Comparison of ENCODE assay signal across 28 cellular contexts in the genomic region with DNA sequence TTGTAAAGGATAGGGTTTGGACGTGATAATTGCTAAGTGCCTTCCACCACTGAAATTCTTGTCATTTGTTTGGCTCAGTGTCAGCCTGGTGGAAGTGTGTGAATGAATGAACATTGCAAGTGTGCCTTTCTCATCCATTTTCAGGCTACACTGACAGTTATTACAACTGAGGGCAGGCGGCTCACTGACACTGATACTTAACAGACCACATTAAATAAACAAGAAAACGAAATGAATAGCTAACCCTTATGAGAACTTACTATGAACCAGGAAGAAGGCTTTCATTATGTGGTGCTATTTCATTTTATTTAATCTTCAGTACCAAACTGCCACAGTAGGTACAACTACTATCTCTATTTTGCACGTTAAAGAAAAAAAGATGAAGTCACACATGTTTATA.
"Had no signal": no experiment of that assay in that cellular context is flagged by ENCODE, and none has a peak within 500 bp of the region (broad histone marks: within the 10 kb centered on the region; RNA-seq: fewer than 3 reads in every experiment).

No MANE protein-coding gene starts in this region.

- H3K4me3 ChIP-seq: stomach, suprapubic skin, testis, thoracic aorta, thyroid gland, tibial artery, tibial nerve, transverse colon, upper lobe of left lung, upper lobe of right lung, uterus, vagina had no signal

- H3K4me1 Mint-ChIP-seq: stimulated activated effector memory CD8-positive, alpha-beta T cell treated with anti-CD3 and anti-CD28 coated beads, Interleukin-12 subunit alpha, Interleukin-12 subunit beta, amount 100 ng/mL, for 72 hours; stimulated activated memory B cell treated with anti-CD40 and anti-IgM and Interleukin-4, amounts not matched to agents 10 μg/mL and 1 μg/mL and 100 μg/mL, for 72 hours; stimulated activated naive B cell treated with anti-CD40 and anti-IgM and Interleukin-4, amounts not matched to agents 10 μg/mL and 1 μg/mL and 100 μg/mL, for 72 hours; stimulated activated naive CD8-positive, alpha-beta T cell treated with anti-CD3 and anti-CD28 coated beads, Interleukin-15, amount 100 ng/mL, for 72 hours had no signal

- H3K27ac Mint-ChIP-seq: stimulated activated effector memory CD8-positive, alpha-beta T cell treated with anti-CD3 and anti-CD28 coated beads, Interleukin-12 subunit alpha, Interleukin-12 subunit beta, amount 100 ng/mL, for 72 hours; stimulated activated memory B cell treated with anti-CD40 and anti-IgM and Interleukin-4, amounts not matched to agents 10 μg/mL and 1 μg/mL and 100 μg/mL, for 72 hours; stimulated activated naive B cell treated with anti-CD40 and anti-IgM and Interleukin-4, amounts not matched to agents 10 μg/mL and 1 μg/mL and 100 μg/mL, for 72 hours; stimulated activated naive CD8-positive, alpha-beta T cell treated with anti-CD3 and anti-CD28 coated beads, Interleukin-15, amount 100 ng/mL, for 72 hours; stimulated activated naive CD8-positive, alpha-beta T cell treated with anti-CD3 and anti-CD28 coated beads, Interleukin-15, Interleukin-2, amounts not matched to agents 100 ng/mL and 50 ng/mL, for 24 hours; type B pancreatic cell had no signal

- H3K4me1 ChIP-seq: stomach, suprapubic skin, testis, thyroid gland, tibial artery, tibial nerve, transverse colon, upper lobe of left lung, upper lobe of right lung, uterus, vagina had no signal

- DNase-seq: stimulated activated CD4-positive, alpha-beta T cell treated with anti-CD3 and anti-CD28 coated beads, Interleukin-2, amount 100 ng/mL, for 48 hours; stimulated activated CD4-positive, alpha-beta T cell treated with anti-CD3 and anti-CD28 coated beads, Interleukin-4, amount 100 ng/mL, for 1 hour; stimulated activated CD4-positive, alpha-beta T cell treated with anti-CD3 and anti-CD28 coated beads, Interleukin-4, amount 100 ng/mL, for 24 hours; stimulated activated CD4-positive, alpha-beta T cell treated with anti-CD3 and anti-CD28 coated beads, Interleukin-4, amount 100 ng/mL, for 4 hours; stimulated activated CD8-positive, alpha-beta memory T cell treated with anti-CD3 and anti-CD28 coated beads, Interleukin-4, amount 100 ng/mL, for 48 hours; stimulated activated naive B cell treated with anti-CD40 and anti-IgM and Interleukin-4, amounts not matched to agents 10 μg/mL and 1 μg/mL and 100 μg/mL, for 72 hours; stimulated activated naive CD4-positive, alpha-beta T cell; stimulated activated naive CD4-positive, alpha-beta T cell treated with Interleukin-2 at 50 U/mL for 16 hours; stimulated activated naive CD8-positive, alpha-beta T cell treated with anti-CD3 and anti-CD28 coated beads, Interleukin-15, amount 100 ng/mL, for 72 hours; stimulated activated naive CD8-positive, alpha-beta T cell treated with anti-CD3 and anti-CD28 coated beads, Interleukin-15, Interleukin-2, amounts not matched to agents 100 U/mL and 50 U/mL, for 24 hours; stomach; substantia nigra; testis; thyroid gland; tibial artery; transverse colon; trophoblast cell; upper lobe of left lung; upper lobe of right lung; uterus had no signal

- H3K9me3 ChIP-seq: suprapubic skin, testis, thoracic aorta, thyroid gland, tibial artery, transverse colon, upper lobe of left lung, upper lobe of right lung, uterus, vagina had no signal

- H3K36me3 Mint-ChIP-seq: stimulated activated effector memory CD8-positive, alpha-beta T cell treated with anti-CD3 and anti-CD28 coated beads, Interleukin-12 subunit alpha, Interleukin-12 subunit beta, amount 100 ng/mL, for 72 hours; stimulated activated memory B cell treated with anti-CD40 and anti-IgM and Interleukin-4, amounts not matched to agents 10 μg/mL and 1 μg/mL and 100 μg/mL, for 72 hours; stimulated activated naive B cell treated with anti-CD40 and anti-IgM and Interleukin-4, amounts not matched to agents 10 μg/mL and 1 μg/mL and 100 μg/mL, for 72 hours; type B pancreatic cell had no signal

- H3K27me3 ChIP-seq: stomach, suprapubic skin, testis, thyroid gland, tibial artery, tibial nerve, transverse colon, upper lobe of left lung, upper lobe of right lung, uterus, vagina had no signal

- H3K27ac ChIP-seq: stomach, suprapubic skin, testis, thoracic aorta, thyroid gland, tibial artery, tibial nerve, transverse colon, upper lobe of left lung, upper lobe of right lung, uterus, vagina had no signal

- H3K4me3 Mint-ChIP-seq: stimulated activated effector memory CD8-positive, alpha-beta T cell treated with anti-CD3 and anti-CD28 coated beads, Interleukin-12 subunit alpha, Interleukin-12 subunit beta, amount 100 ng/mL, for 72 hours; stimulated activated memory B cell treated with anti-CD40 and anti-IgM and Interleukin-4, amounts not matched to agents 10 μg/mL and 1 μg/mL and 100 μg/mL, for 72 hours; stimulated activated naive B cell treated with anti-CD40 and anti-IgM and Interleukin-4, amounts not matched to agents 10 μg/mL and 1 μg/mL and 100 μg/mL, for 72 hours; stimulated activated naive CD8-positive, alpha-beta T cell treated with anti-CD3 and anti-CD28 coated beads, Interleukin-15, amount 100 ng/mL, for 72 hours; stimulated activated naive CD8-positive, alpha-beta T cell treated with anti-CD3 and anti-CD28 coated beads, Interleukin-15, Interleukin-2, amounts not matched to agents 100 ng/mL and 50 ng/mL, for 24 hours; type B pancreatic cell had no signal

- ATAC-seq: stimulated activated effector memory CD8-positive, alpha-beta T cell treated with anti-CD3 and anti-CD28 coated beads, Interleukin-12 subunit alpha, Interleukin-12 subunit beta, amount 100 ng/mL, for 72 hours; stimulated activated memory B cell treated with anti-CD40 and anti-IgM and Interleukin-4, amounts not matched to agents 10 μg/mL and 1 μg/mL and 100 μg/mL, for 72 hours; stimulated activated naive B cell treated with anti-CD40 and anti-IgM and Interleukin-4, amounts not matched to agents 10 μg/mL and 1 μg/mL and 100 μg/mL, for 72 hours; stimulated activated naive CD8-positive, alpha-beta T cell treated with anti-CD3 and anti-CD28 coated beads, Interleukin-15, amount 100 ng/mL, for 72 hours; stimulated activated naive CD8-positive, alpha-beta T cell treated with anti-CD3 and anti-CD28 coated beads, Interleukin-15, Interleukin-2, amounts not matched to agents 100 U/mL and 50 U/mL, for 24 hours; upper lobe of right lung had no signal

- H3K9me3 Mint-ChIP-seq: stimulated activated effector memory CD8-positive, alpha-beta T cell treated with anti-CD3 and anti-CD28 coated beads, Interleukin-12 subunit alpha, Interleukin-12 subunit beta, amount 100 ng/mL, for 72 hours; stimulated activated memory B cell treated with anti-CD40 and anti-IgM and Interleukin-4, amounts not matched to agents 10 μg/mL and 1 μg/mL and 100 μg/mL, for 72 hours; stimulated activated naive CD8-positive, alpha-beta T cell treated with anti-CD3 and anti-CD28 coated beads, Interleukin-15, amount 100 ng/mL, for 72 hours; stimulated activated naive CD8-positive, alpha-beta T cell treated with anti-CD3 and anti-CD28 coated beads, Interleukin-15, Interleukin-2, amounts not matched to agents 100 ng/mL and 50 ng/mL, for 24 hours; type B pancreatic cell had no signal

- H3K36me3 ChIP-seq: stomach, suprapubic skin, thoracic aorta, thyroid gland, tibial artery, tibial nerve, transverse colon, upper lobe of left lung, upper lobe of right lung, uterus, vagina had no signal

- H3K27me3 Mint-ChIP-seq: stimulated activated memory B cell treated with anti-CD40 and anti-IgM and Interleukin-4, amounts not matched to agents 10 μg/mL and 1 μg/mL and 100 μg/mL, for 72 hours; stimulated activated naive B cell treated with anti-CD40 and anti-IgM and Interleukin-4, amounts not matched to agents 10 μg/mL and 1 μg/mL and 100 μg/mL, for 72 hours; stimulated activated naive CD8-positive, alpha-beta T cell treated with anti-CD3 and anti-CD28 coated beads, Interleukin-15, amount 100 ng/mL, for 72 hours; stimulated activated naive CD8-positive, alpha-beta T cell treated with anti-CD3 and anti-CD28 coated beads, Interleukin-15, Interleukin-2, amounts not matched to agents 100 ng/mL and 50 ng/mL, for 24 hours had no signal
